In genomic region chr9:2041736-2042135, GRCh38 we compare ENCODE assay signal across 16 cellular contexts.
"Had no signal": no experiment of that assay in that cellular context is flagged by ENCODE, and none has a peak within 500 bp of the region (broad histone marks: within the 10 kb centered on the region; RNA-seq: fewer than 3 reads in every experiment).

No MANE protein-coding gene starts in this region.

- H3K9me3 ChIP-seq: lower lobe of right lung, neutrophil, suprapubic skin, upper lobe of left lung had no signal

- ATAC-seq: activated CD8-positive, alpha-beta T cell treated with anti-CD3 and anti-CD28 coated beads, Interleukin-2, amount 10 ng/mL, durations not matched to agents 7 days and 5 days; left colon; lower lobe of right lung had no signal

- H3K27me3 Mint-ChIP-seq: activated CD4-positive, alpha-beta T cell treated with anti-CD3 and anti-CD28 coated beads, Interleukin-2, amount 10 ng/mL, durations not matched to agents 24 days and 14 days had no signal

- H3K9me3 Mint-ChIP-seq: activated CD4-positive, alpha-beta T cell treated with anti-CD3 and anti-CD28 coated beads, Interleukin-2, amount 10 ng/mL, durations not matched to agents 24 days and 14 days; activated T-helper 1 cell treated with anti-CD3 and anti-CD28 coated beads, Interleukin-12 subunit alpha, Interleukin-12 subunit beta, Interleukin-2, Interleukin-4 antibody, amounts not matched to agents 30 ng/mL and 10 ng/mL and 1 ng/mL, durations not matched to agents 14 hours and 24 hours and 36 hours; endodermal cell had no signal

- H3K27ac ChIP-seq: cardiac muscle cell, lower lobe of right lung, neutrophil, suprapubic skin, upper lobe of left lung had no signal

- H3K4me3 ChIP-seq: cardiac muscle cell, lower lobe of right lung, suprapubic skin, upper lobe of left lung had no signal

- H3K27me3 ChIP-seq: neutrophil, suprapubic skin, upper lobe of left lung had no signal

- H3K4me3 Mint-ChIP-seq: activated CD4-positive, alpha-beta T cell treated with anti-CD3 and anti-CD28 coated beads, Interleukin-2, amount 10 ng/mL, durations not matched to agents 24 days and 14 days; activated CD8-positive, alpha-beta T cell treated with anti-CD3 and anti-CD28 coated beads, Interleukin-2, amount 10 ng/mL, durations not matched to agents 7 days and 5 days; activated T-helper 1 cell treated with anti-CD3 and anti-CD28 coated beads, Interleukin-12 subunit alpha, Interleukin-12 subunit beta, Interleukin-2, Interleukin-4 antibody, amounts not matched to agents 30 ng/mL and 10 ng/mL and 1 ng/mL, durations not matched to agents 14 hours and 24 hours and 36 hours; endodermal cell had no signal

- DNase-seq: activated CD4-positive, alpha-beta T cell treated with anti-CD3 and anti-CD28 coated beads, Interleukin-2, amount 10 ng/mL, durations not matched to agents 24 days and 14 days; activated CD4-positive, CD25-positive, alpha-beta regulatory T cell; activated CD8-positive, alpha-beta memory T cell treated with anti-CD3 and anti-CD28 coated beads, Interleukin-2, amount 50 U/mL, for 48 hours; activated CD8-positive, alpha-beta T cell treated with anti-CD3 and anti-CD28 coated beads, Interleukin-2, amount 10 ng/mL, durations not matched to agents 7 days and 5 days; activated naive CD4-positive, alpha-beta T cell; endodermal cell; head of caudate nucleus; left colon; lower lobe of right lung; midbrain; stimulated activated naive CD4-positive, alpha-beta T cell treated with Interleukin-2 at 50 U/mL for 16 hours; upper lobe of left lung had no signal

- H3K27ac Mint-ChIP-seq: activated CD4-positive, alpha-beta T cell treated with anti-CD3 and anti-CD28 coated beads, Interleukin-2, amount 10 ng/mL, durations not matched to agents 24 days and 14 days; activated CD8-positive, alpha-beta T cell treated with anti-CD3 and anti-CD28 coated beads, Interleukin-2, amount 10 ng/mL, durations not matched to agents 7 days and 5 days; activated T-helper 1 cell treated with anti-CD3 and anti-CD28 coated beads, Interleukin-12 subunit alpha, Interleukin-12 subunit beta, Interleukin-2, Interleukin-4 antibody, amounts not matched to agents 30 ng/mL and 10 ng/mL and 1 ng/mL, durations not matched to agents 14 hours and 24 hours and 36 hours; endodermal cell had no signal
